15 cellular contexts compared by ENCODE assay signal in genomic region chr9:36337865-36338264, GRCh38.
DNase-seq lines count a peak whose midpoint lies in the region; ATAC-seq and TF ChIP-seq lines count a peak whose summit lies in the region.
"Had no signal": no experiment of that assay in that cellular context is flagged by ENCODE, and none has a peak within 500 bp of the region (broad histone marks: within the 10 kb centered on the region; RNA-seq: fewer than 3 reads in every experiment).

No MANE protein-coding gene starts in this region.

- H3K4me3 ChIP-seq in adipocyte (ENCODE audit: low read length) (no peak overlapping the region), heart right ventricle (no peak overlapping the region)
- H3K4me3 ChIP-seq: colonic mucosa had no signal

- TF ChIP-seq CTCF in heart right ventricle (IDR thresholded peaks at IDR 0.05) (no peak), progenitor cell of endocrine pancreas (IDR thresholded peaks at IDR 0.05; ENCODE audit: unreplicated experiment) (no peak)

- no peaks in the 10 kb centered on the region for H3K27me3 ChIP-seq in adipocyte (replicated peaks; ENCODE audit: control insufficient read depth, insufficient read depth, low read length)
- H3K27me3 ChIP-seq in heart right ventricle, result no peaks in the 10 kb centered on the region
- H3K27me3 ChIP-seq: colonic mucosa had no signal

- ATAC-seq in heart right ventricle (peak; percentile 67 to 97 (median 94)), GM18873 (IDR thresholded peaks at IDR 0.05; ENCODE audit: low FRiP score, unreplicated experiment) (no peak)

- peak overlapping the region in 8 of 10 donors; percentile 6 to 61 (median 42) for H3K27ac ChIP-seq in heart right ventricle
- H3K27ac ChIP-seq: colonic mucosa, parathyroid adenoma had no signal

- H3K4me1 ChIP-seq in adipocyte (ENCODE audit: control insufficient read depth, insufficient read depth, low read length) (peaks cover 19% of the 10 kb centered on the region), heart right ventricle (peaks cover 0 to 16% (median 0%) of the 10 kb centered on the region in 9 donors)
- H3K4me1 ChIP-seq: colonic mucosa, parathyroid adenoma had no signal

- H3K4me3 Mint-ChIP-seq in activated naive CD8-positive, alpha-beta T cell, result no peak overlapping the region
- no peak overlapping the region for H3K4me3 Mint-ChIP-seq in activated naive CD8-positive, alpha-beta T cell treated with anti-CD3 and anti-CD28 coated beads for 36 hours
- H3K4me3 Mint-ChIP-seq in progenitor cell of endocrine pancreas (ENCODE audit: low read depth), result no peak overlapping the region
- H3K4me3 Mint-ChIP-seq: B cell, IgD-negative memory B cell had no signal

- H3K9ac ChIP-seq in adipocyte (ENCODE audit: low read length), result no peak overlapping the region
- H3K9ac ChIP-seq: parathyroid adenoma had no signal

- H3K9me3 Mint-ChIP-seq in activated naive CD8-positive, alpha-beta T cell (ENCODE audit: low read depth), result no peaks in the 10 kb centered on the region
- H3K9me3 Mint-ChIP-seq in activated naive CD8-positive, alpha-beta T cell treated with anti-CD3 and anti-CD28 coated beads for 36 hours, result no peaks in the 10 kb centered on the region
- no peaks in the 10 kb centered on the region for H3K9me3 Mint-ChIP-seq in progenitor cell of endocrine pancreas (ENCODE audit: low read depth)
- H3K9me3 Mint-ChIP-seq: IgD-negative memory B cell had no signal

- no peak for DNase-seq in activated naive CD8-positive, alpha-beta T cell treated with anti-CD3 and anti-CD28 coated beads for 36 hours
- DNase-seq in adipocyte (ENCODE audit: low read depth), result peak; percentile 14
- DNase-seq in heart right ventricle, result peak in 1 of 2 donors; percentile 74
- no peak for DNase-seq in progenitor cell of endocrine pancreas (ENCODE audit: low spot score, unreplicated experiment)
- no peak for DNase-seq in posterior vena cava (ENCODE audit: low spot score)
- DNase-seq in mesenteric fat pad (ENCODE audit: low spot score), result no peak
- DNase-seq: colonic mucosa; NCI-H1092 treated with DMSO at 0.1 percent for 48 hours; OCI-M1; stimulated activated CD4-positive, alpha-beta T cell treated with anti-CD3 and anti-CD28 coated beads, Interleukin-15, amount 100 ng/mL, for 24 hours had no signal

- H3K9me3 ChIP-seq in adipocyte (ENCODE audit: control insufficient read depth, low read length) (no peaks in the 10 kb centered on the region), heart right ventricle (no peaks in the 10 kb centered on the region)
- H3K9me3 ChIP-seq: colonic mucosa had no signal

- H3K36me3 Mint-ChIP-seq in activated naive CD8-positive, alpha-beta T cell, result peaks cover 8% of the 10 kb centered on the region
- peaks cover 16% of the 10 kb centered on the region for H3K36me3 Mint-ChIP-seq in activated naive CD8-positive, alpha-beta T cell treated with anti-CD3 and anti-CD28 coated beads for 36 hours
- peaks cover 26% of the 10 kb centered on the region for H3K36me3 Mint-ChIP-seq in progenitor cell of endocrine pancreas (ENCODE audit: insufficient read depth)

- H3K4me1 Mint-ChIP-seq in activated naive CD8-positive, alpha-beta T cell (ENCODE audit: low read depth), result peaks cover 2% of the 10 kb centered on the region
- peaks cover 9% of the 10 kb centered on the region for H3K4me1 Mint-ChIP-seq in activated naive CD8-positive, alpha-beta T cell treated with anti-CD3 and anti-CD28 coated beads for 36 hours
- H3K4me1 Mint-ChIP-seq in progenitor cell of endocrine pancreas (ENCODE audit: low read depth), result no peaks in the 10 kb centered on the region
- H3K4me1 Mint-ChIP-seq: B cell, IgD-negative memory B cell had no signal

- H3K27ac Mint-ChIP-seq in activated naive CD8-positive, alpha-beta T cell, result peak overlapping the region; percentile 12
- H3K27ac Mint-ChIP-seq in activated naive CD8-positive, alpha-beta T cell treated with anti-CD3 and anti-CD28 coated beads for 36 hours, result no peak overlapping the region
- H3K27ac Mint-ChIP-seq in progenitor cell of endocrine pancreas, result peak overlapping the region; percentile 77
- H3K27ac Mint-ChIP-seq: B cell had no signal

- H3K36me3 ChIP-seq in adipocyte (ENCODE audit: control insufficient read depth, insufficient read depth, low read length, severe bottlenecking) (peaks cover 70% of the 10 kb centered on the region), heart right ventricle (peaks cover 0 to 96% (median 26%) of the 10 kb centered on the region in 9 donors)
- H3K36me3 ChIP-seq: colonic mucosa had no signal

- intact Hi-C loops in heart right ventricle (cut with DNase I), result loop anchor here in 1 of 10 donors (10.0 kb wide), 1 partner anchor 233 kb away; no protein-coding TSS in a partner anchor
- intact Hi-C loops in posterior vena cava (cut with DNase I), result no loop called here

- no peaks in the 10 kb centered on the region for H3K27me3 Mint-ChIP-seq in activated naive CD8-positive, alpha-beta T cell
- H3K27me3 Mint-ChIP-seq in activated naive CD8-positive, alpha-beta T cell treated with anti-CD3 and anti-CD28 coated beads for 36 hours, result no peaks in the 10 kb centered on the region
- no peaks in the 10 kb centered on the region for H3K27me3 Mint-ChIP-seq in progenitor cell of endocrine pancreas
- H3K27me3 Mint-ChIP-seq: B cell, IgD-negative memory B cell had no signal

- WGBS in heart right ventricle, 2 donors, result 35 to 61% methylated on average over 1 of the region's 1 CpG
